ENCODE assay signal across 17 cellular contexts in the genomic region with DNA sequence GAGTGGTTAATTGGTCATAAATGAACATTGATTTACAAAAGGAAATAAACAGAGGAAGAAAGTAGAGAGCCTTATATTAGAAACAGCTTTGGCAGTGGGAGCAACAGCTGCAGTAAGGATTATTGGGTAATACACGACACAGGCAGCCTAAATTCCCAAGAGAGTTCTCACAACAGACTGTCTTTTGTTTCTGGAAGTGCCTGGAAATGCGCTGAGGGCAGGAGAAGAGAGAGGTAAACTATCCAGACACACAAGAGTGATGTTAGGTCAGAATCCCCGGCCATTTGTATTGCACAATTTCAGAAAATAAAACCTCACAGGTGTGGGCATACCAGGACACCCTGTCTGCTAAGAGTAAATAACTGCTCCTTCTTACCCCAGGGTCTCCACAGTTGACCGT.
DNase-seq lines count a peak whose midpoint lies in the region; ATAC-seq, FAIRE-seq and TF ChIP-seq lines count a peak whose summit lies in the region.
"Had no signal": no experiment of that assay in that cellular context is flagged by ENCODE, and none has a peak within 500 bp of the region (broad histone marks: within the 10 kb centered on the region; RNA-seq: fewer than 3 reads in every experiment).

No MANE protein-coding gene starts in this region.

- no peak overlapping the region for H3K4me3 Mint-ChIP-seq in CD8-positive, alpha-beta memory T cell
- H3K4me3 Mint-ChIP-seq: CD4-positive, alpha-beta T cell had no signal

- no peak overlapping the region for H3K56ac ChIP-seq in H1 (replicated peaks; ENCODE audit: insufficient read length, low read depth, low read length)

- H3K4me3 ChIP-seq in NB4 (ENCODE audit: low read depth, low read length) (no peak overlapping the region), H1 (ENCODE audit: extremely low read depth in 1 of 4, insufficient read depth in 2 of 4, low read depth in 3 of 4, low read length in 4 of 4) (no peak overlapping the region)
- no peak overlapping the region for H3K4me3 ChIP-seq in CD8-positive, alpha-beta memory T cell (ENCODE audit: low read length)
- H3K4me3 ChIP-seq: GM23248 had no signal

- WGBS in H1 (ENCODE audit: extremely low coverage in 1 of 2, insufficient coverage in 1 of 2, insufficient read length in 1 of 2, insufficient replicate concordance in 2 of 2, low coverage in 1 of 2, low lambda C conversion rate in 2 of 2, missing lambda C conversion rate in 1 of 2), 2 experiments = 89% methylated on average over 4 of the region's 4 CpGs; no CpG with 5 or more reads in 1 of the 2 experiments

- peaks cover 0 to 25% (median 7%) of the 10 kb centered on the region in 5 donors for H3K9me3 Mint-ChIP-seq in CD8-positive, alpha-beta memory T cell

- H3K27me3 Mint-ChIP-seq in CD8-positive, alpha-beta memory T cell = peaks cover 0 to 1% of the 10 kb centered on the region in 2 donors
- H3K27me3 Mint-ChIP-seq: CD4-positive, alpha-beta T cell had no signal

- no peak for TF ChIP-seq CTCF in NB4 (IDR thresholded peaks at IDR 0.05; ENCODE audit: low read depth, low read length)
- no peak for TF ChIP-seq CTCF in H1 (IDR thresholded peaks at IDR 0.05; ENCODE audit: control extremely low read depth in 1 of 3, insufficient read depth in 1 of 3, low read depth in 1 of 3, low read length in 3 of 3)

- CTCF ChIA-PET in H1 (lab: Charles Lee; ENCODE audit: partially characterized antibody) = no interaction called here
- CTCF ChIA-PET in CD8-positive, alpha-beta memory T cell (lab: Charles Lee) = no interaction called here

- no peak overlapping the region for H2BK12ac ChIP-seq in H1 (ENCODE audit: low read depth, low read length)

- H4K5ac ChIP-seq in H1 (ENCODE audit: insufficient read length, low read depth, low read length) = no peak overlapping the region

- no peaks in the 10 kb centered on the region for H3K79me1 ChIP-seq in H1 (ENCODE audit: low read depth, low read length)

- no peak for TF ChIP-seq EP300 in H1 (IDR thresholded peaks at IDR 0.05; ENCODE audit: borderline replicate concordance in 1 of 2, low read depth in 2 of 2, low read length in 2 of 2)

- no peak overlapping the region for H4K91ac ChIP-seq in H1 (replicated peaks; ENCODE audit: insufficient read length, low read length)

- no peak overlapping the region for H3K9ac ChIP-seq in H1 (replicated peaks in 1 of 4; ENCODE audit: extremely low read depth in 1 of 4, low read depth in 3 of 4, low read length in 3 of 4)
- H3K9ac ChIP-seq: GM23248 had no signal

- DNase-seq in D341Med (ENCODE audit: low spot score) (peak; percentile 67), NB4 (ENCODE audit: low read depth) (peak; percentile 11), NCI-H524 treated with DMSO at 0.1 percent for 48 hours (lab: John Stamatoyannopoulos, UW) (peak; percentile 92), H1 (ENCODE audit: low read depth in 1 of 2, low spot score in 2 of 2) (no peak), C1 segment of cervical spinal cord (lab: John Stamatoyannopoulos, UW) (no peak), Right ventricle myocardium superior (no peak)
- no peak for DNase-seq in CD8-positive, alpha-beta memory T cell
- DNase-seq: AML-193; CD4-positive, alpha-beta T cell; GM23248; MV-4-11; NCI-H1436 treated with DMSO at 0.1 percent for 48 hours; NCI-H69; SHP77; T-helper 2 cell had no signal

- no peaks in the 10 kb centered on the region for H3K23me2 ChIP-seq in H1 (ENCODE audit: low read depth, low read length)

- no peaks in the 10 kb centered on the region for H3K79me2 ChIP-seq in H1 (ENCODE audit: control insufficient read depth in 1 of 2, insufficient read depth in 2 of 2, low read length in 2 of 2)

- ATAC-seq in HG03135 (IDR thresholded peaks at IDR 0.05; ENCODE audit: unreplicated experiment) (no peak), Right ventricle myocardium superior (ENCODE audit: poor library complexity) (no peak)
- ATAC-seq: Panc1 had no signal

- no peak for TF ChIP-seq POLR2A in NB4 (IDR thresholded peaks at IDR 0.05; ENCODE audit: extremely low read depth, insufficient read length)
- no peak for TF ChIP-seq POLR2A in H1 (IDR thresholded peaks at IDR 0.05; ENCODE audit: control extremely low read depth in 1 of 2, low read depth in 2 of 2, low read length in 2 of 2)

- H3K36me3 ChIP-seq in H1 (ENCODE audit: control insufficient read depth in 2 of 4, insufficient read depth in 4 of 4, low read length in 3 of 4) = no peaks in the 10 kb centered on the region
- H3K36me3 ChIP-seq in CD8-positive, alpha-beta memory T cell (ENCODE audit: insufficient read depth, low read length) = no peaks in the 10 kb centered on the region

- peaks cover 0 to 3% (median 0%) of the 10 kb centered on the region in 4 experiments; a peak in 1 of 7 replicates for H3K4me1 ChIP-seq in H1 (replicated peaks in 1 of 4; ENCODE audit: control insufficient read depth in 3 of 4, insufficient read depth in 4 of 4, low read length in 3 of 4)
- H3K4me1 ChIP-seq in CD8-positive, alpha-beta memory T cell (ENCODE audit: insufficient read depth, low read length) = no peaks in the 10 kb centered on the region

- no peak for FAIRE-seq in H1 (lab: Jason Lieb, UNC)

- TF ChIP-seq RAD21 in H1 (IDR thresholded peaks at IDR 0.05 in 1 of 2, conservative IDR thresholded peaks at IDR 0.05 in 1 of 2; ENCODE audit: low read depth in 2 of 2, low read length in 2 of 2) = no peak

- no peaks in the 10 kb centered on the region for H3K4me1 Mint-ChIP-seq in CD8-positive, alpha-beta memory T cell

- POLR2A ChIA-PET in H1 (lab: Charles Lee; ENCODE audit: partially characterized antibody) = no interaction called here
- POLR2A ChIA-PET in CD8-positive, alpha-beta memory T cell (lab: Charles Lee) = no interaction called here

- no peak overlapping the region for H3K27ac ChIP-seq in H1 (ENCODE audit: low read depth, low read length)
- H3K27ac ChIP-seq in CD8-positive, alpha-beta memory T cell (ENCODE audit: low read depth, low read length) = no peak overlapping the region
- H3K27ac ChIP-seq: GM23248 had no signal

- H3K27ac Mint-ChIP-seq in CD8-positive, alpha-beta memory T cell = no peak overlapping the region
- H3K27ac Mint-ChIP-seq: CD4-positive, alpha-beta T cell had no signal

- H3K4me2 ChIP-seq in H1 (ENCODE audit: insufficient read depth in 1 of 2, low read depth in 2 of 2, low read length in 2 of 2) = no peak overlapping the region

- H2BK5ac ChIP-seq in H1 (ENCODE audit: low read depth, low read length) = no peak overlapping the region

- H3K36me3 Mint-ChIP-seq in CD8-positive, alpha-beta memory T cell = no peaks in the 10 kb centered on the region

- H2BK20ac ChIP-seq in H1 (ENCODE audit: low read length) = 0 out of 2 replicates have a peak overlapping the region, but pooled peaks have one; percentile 40

- no peak overlapping the region for H2BK120ac ChIP-seq in H1 (replicated peaks; ENCODE audit: low read depth, low read length)

- H2AFZ ChIP-seq in H1 (ENCODE audit: low read length) = peak overlapping the region; percentile 99
- H2AFZ ChIP-seq: GM23248 had no signal

- H3K9me3 ChIP-seq in H1 (ENCODE audit: insufficient read depth in 2 of 2, low read depth in 1 of 2, low read length in 1 of 2) = no peaks in the 10 kb centered on the region
- H3K9me3 ChIP-seq in CD8-positive, alpha-beta memory T cell (ENCODE audit: low read length) = no peaks in the 10 kb centered on the region

- H2BK15ac ChIP-seq in H1 (ENCODE audit: low read length) = no peak overlapping the region

- 0 out of 2 replicates have a peak overlapping the region, but pooled peaks have one; percentile 3 for H3K18ac ChIP-seq in H1 (ENCODE audit: extremely low read depth, low read length)

- peaks cover 0 to 1% (median 0%) of the 10 kb centered on the region in 4 experiments; a peak in 1 of 7 replicates for H3K27me3 ChIP-seq in H1 (replicated peaks in 1 of 4; ENCODE audit: control insufficient read depth in 3 of 4, extremely low read depth in 1 of 4, insufficient read depth in 3 of 4, low read length in 3 of 4)
- H3K27me3 ChIP-seq in CD8-positive, alpha-beta memory T cell (ENCODE audit: insufficient read depth, low read length, poor library complexity, severe bottlenecking) = no peaks in the 10 kb centered on the region

- no peak overlapping the region for H3K23ac ChIP-seq in H1 (ENCODE audit: insufficient read length)

- no peak overlapping the region for H4K8ac ChIP-seq in H1 (ENCODE audit: extremely low read depth, insufficient read depth, low read length)

- no peak overlapping the region for H2AK5ac ChIP-seq in H1 (ENCODE audit: low read depth, low read length)

- H3K4ac ChIP-seq in H1 (replicated peaks; ENCODE audit: insufficient read length, low read depth, low read length) = no peak overlapping the region

- intact Hi-C loops in Right ventricle myocardium superior (cut with DNase I) = no loop called here

- H4K20me1 ChIP-seq in H1 (replicated peaks in 1 of 2; ENCODE audit: control insufficient read depth in 1 of 2, insufficient read depth in 2 of 2, low read length in 2 of 2) = no peaks in the 10 kb centered on the region

- no peak overlapping the region for H3K14ac ChIP-seq in H1 (ENCODE audit: insufficient read length)

TF ChIP-seq in H1, 55 proteins besides CTCF, POLR2A, EP300 and RAD21:
- TF ChIP-seq CREB1 (IDR thresholded peaks at IDR 0.05) (no peak), BCL11A (IDR thresholded peaks at IDR 0.05; ENCODE audit: low read depth in 2 of 2, low read length in 2 of 2) (no peak), GABPA (IDR thresholded peaks at IDR 0.05; ENCODE audit: borderline replicate concordance, insufficient read depth, low read length) (no peak), ZNF274 (IDR thresholded peaks at IDR 0.05; ENCODE audit: borderline replicate concordance, extremely low read depth, low read length) (no peak), GTF2F1 (IDR thresholded peaks at IDR 0.05; ENCODE audit: borderline replicate concordance, low read depth, low read length) (no peak), SP2 (IDR thresholded peaks at IDR 0.05; ENCODE audit: low read length) (no peak), SIN3A (conservative IDR thresholded peaks at IDR 0.05 in 1 of 2, IDR thresholded peaks at IDR 0.05 in 1 of 2; ENCODE audit: low read depth in 1 of 2, low read length in 2 of 2) (no peak), TAF1 (IDR thresholded peaks at IDR 0.05; ENCODE audit: low read depth, low read length) (no peak), SP1 (IDR thresholded peaks at IDR 0.05; ENCODE audit: low read depth, low read length) (no peak)
TF ChIP-seq in H1: peak in this region for 0.

Comparison
In these comparisons a context has a peak if more than half of its experiments do, and no peak if none do; other contexts are left out.
1. DNase-seq: peak in D341Med (single experiment), NB4 (single experiment) and NCI-H524 treated with DMSO at 0.1 percent for 48 hours (single experiment); none in H1 (0 of 2), CD8-positive, alpha-beta memory T cell (0 of 5), C1 segment of cervical spinal cord (0 of 14) and Right ventricle myocardium superior (single experiment).